In the genomic region with DNA sequence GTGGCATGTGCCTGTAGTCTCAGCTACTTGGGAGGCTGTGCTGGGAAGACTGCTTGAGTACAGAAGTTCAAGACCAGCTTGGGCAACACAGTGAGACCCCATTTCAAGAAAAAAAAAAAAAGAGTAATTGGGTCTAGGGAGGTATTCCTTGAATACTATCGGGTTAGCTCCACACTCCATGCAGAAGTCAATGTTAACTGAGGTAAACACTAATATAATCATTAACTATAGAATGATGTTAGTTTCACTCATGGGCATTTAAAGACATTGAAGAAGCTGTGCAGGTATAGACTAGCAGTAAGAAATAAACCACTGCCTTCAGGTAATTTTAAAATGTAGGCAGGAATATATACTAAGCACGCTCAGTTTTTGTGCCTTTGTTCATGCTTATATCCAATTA, we compare ENCODE assay signal across 1 cellular context.
A peak's percentile ranks its signal among the peaks of the same experiment; 100 is the strongest.
TF ChIP-seq lines count a peak whose summit lies in the region.

No MANE protein-coding gene starts in this region.

TF ChIP-seq in HepG2, 621 proteins besides CTCF, POLR2A, EP300 and RAD21:
- TF ChIP-seq MBNL3 (CRISPR knock-in tag; conservative IDR thresholded peaks at IDR 0.05) (no peak), ISL2 (CRISPR knock-in tag; IDR thresholded peaks at IDR 0.05) (no peak), ZNF362 (CRISPR knock-in tag; IDR thresholded peaks at IDR 0.05; ENCODE audit: borderline replicate concordance) (peak; percentile 47; the same call in 1 of the 2 replicates), FOXA3 (CRISPR knock-in tag; IDR thresholded peaks at IDR 0.05) (peak; percentile 44), ZNF121 (CRISPR knock-in tag; IDR thresholded peaks at IDR 0.05) (peak; percentile 74)
- TF ChIP-seq, protein P1, sequence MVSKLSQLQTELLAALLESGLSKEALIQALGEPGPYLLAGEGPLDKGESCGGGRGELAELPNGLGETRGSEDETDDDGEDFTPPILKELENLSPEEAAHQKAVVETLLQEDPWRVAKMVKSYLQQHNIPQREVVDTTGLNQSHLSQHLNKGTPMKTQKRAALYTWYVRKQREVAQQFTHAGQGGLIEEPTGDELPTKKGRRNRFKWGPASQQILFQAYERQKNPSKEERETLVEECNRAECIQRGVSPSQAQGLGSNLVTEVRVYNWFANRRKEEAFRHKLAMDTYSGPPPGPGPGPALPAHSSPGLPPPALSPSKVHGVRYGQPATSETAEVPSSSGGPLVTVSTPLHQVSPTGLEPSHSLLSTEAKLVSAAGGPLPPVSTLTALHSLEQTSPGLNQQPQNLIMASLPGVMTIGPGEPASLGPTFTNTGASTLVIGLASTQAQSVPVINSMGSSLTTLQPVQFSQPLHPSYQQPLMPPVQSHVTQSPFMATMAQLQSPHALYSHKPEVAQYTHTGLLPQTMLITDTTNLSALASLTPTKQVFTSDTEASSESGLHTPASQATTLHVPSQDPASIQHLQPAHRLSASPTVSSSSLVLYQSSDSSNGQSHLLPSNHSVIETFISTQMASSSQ (IDR thresholded peaks at IDR 0.05; ENCODE audit: low read depth): peak; percentile 49; the same call in 1 of the 2 replicates
- TF ChIP-seq, protein P1 (CRISPR knock-in tag; IDR thresholded peaks at IDR 0.05; ENCODE audit: borderline replicate concordance): no peak
TF ChIP-seq in HepG2: peak in this region for 4.
